ENCODE assay signal across 8 cellular contexts in genomic region chr1:234676103-234676594, GRCh38.
DNase-seq lines count a peak whose midpoint lies in the region; ATAC-seq and TF ChIP-seq lines count a peak whose summit lies in the region.

No MANE protein-coding gene starts in this region.

- in situ Hi-C loops in GM13976 (cut with MboI; ENCODE audit: low sequenced_read_pairs, unreplicated experiment) = no loop called here

- no peak overlapping the region for H3K23ac ChIP-seq in mesenchymal stem cell (ENCODE audit: low read length in 2 of 2)

- H2BK5ac ChIP-seq in mesenchymal stem cell (ENCODE audit: low read depth, low read length, poor library complexity, severe bottlenecking) = no peak overlapping the region

- peaks cover 10% of the 10 kb centered on the region for H3K4me1 Mint-ChIP-seq in activated CD8-positive, alpha-beta T cell treated with anti-CD3 and anti-CD28 coated beads for 36 hours (ENCODE audit: low read depth)
- H3K4me1 Mint-ChIP-seq in endodermal cell = peaks cover 13% of the 10 kb centered on the region

- H3K27me3 ChIP-seq in endodermal cell (ENCODE audit: control insufficient read depth, insufficient read depth, low read length, poor library complexity, severe bottlenecking) (no peaks in the 10 kb centered on the region), mesenchymal stem cell (ENCODE audit: control insufficient read depth in 1 of 2, insufficient read depth in 1 of 2, low read length in 2 of 2) (no peaks in the 10 kb centered on the region)

- H3K9me3 ChIP-seq in endodermal cell (ENCODE audit: control insufficient read depth, low read length) = no peaks in the 10 kb centered on the region
- H3K9me3 ChIP-seq in mesenchymal stem cell (ENCODE audit: control insufficient read depth, low read length) = no peaks in the 10 kb centered on the region

- H2AFZ ChIP-seq in mesenchymal stem cell (ENCODE audit: low read depth, low read length) = peak overlapping the region; percentile 30

- 9 to 28% methylated on average over 8 to 13 of the region's 13 CpGs for WGBS in endodermal cell (ENCODE audit: insufficient coverage in 1 of 2, insufficient read length in 1 of 2), 2 experiments
- WGBS in mesenchymal stem cell = 8% methylated on average over 10 of the region's 13 CpGs

- no peak overlapping the region for H2AK5ac ChIP-seq in mesenchymal stem cell (ENCODE audit: low read length, severe bottlenecking)

- H2BK12ac ChIP-seq in mesenchymal stem cell (ENCODE audit: low read length in 2 of 2) = peak overlapping the region in 1 of 2 experiments; percentile 74

- H3K18ac ChIP-seq in mesenchymal stem cell (ENCODE audit: low read depth in 1 of 2, low read length in 2 of 2) = peak overlapping the region in 1 of 2 experiments; percentile 13

- ATAC-seq in HG02981 (IDR thresholded peaks at IDR 0.05; ENCODE audit: unreplicated experiment) = peak; percentile 61
- peak; percentile 92 for ATAC-seq in activated CD8-positive, alpha-beta T cell treated with anti-CD3 and anti-CD28 coated beads for 36 hours

- H3K4me1 ChIP-seq in endodermal cell (ENCODE audit: control insufficient read depth, insufficient read depth, low read length) (peaks cover 4% of the 10 kb centered on the region), mesenchymal stem cell (ENCODE audit: control insufficient read depth, insufficient read depth, low read depth, low read length) (no peaks in the 10 kb centered on the region)

- no peak overlapping the region for H2BK120ac ChIP-seq in mesenchymal stem cell (ENCODE audit: low read depth, low read length)

- no peak overlapping the region for H4K91ac ChIP-seq in mesenchymal stem cell (ENCODE audit: low read length)

- intact Hi-C loops in activated CD8-positive, alpha-beta T cell treated with anti-CD3 and anti-CD28 coated beads for 36 hours (cut with micrococcal nuclease) = no loop called here

- H3K4me3 ChIP-seq in endodermal cell (ENCODE audit: low read length) (peak overlapping the region; percentile 67), mesenchymal stem cell (ENCODE audit: insufficient read depth in 1 of 2, low read depth in 1 of 2, low read length in 2 of 2) (peak overlapping the region in 1 of 2 experiments; percentile 73)

- TF ChIP-seq CTCF in GM13976 (IDR thresholded peaks at IDR 0.05; ENCODE audit: borderline replicate concordance, control extremely low read depth, extremely low read depth, insufficient read depth, missing control alignments) = no peak
- no peak for TF ChIP-seq CTCF in activated CD8-positive, alpha-beta T cell treated with anti-CD3 and anti-CD28 coated beads for 36 hours (IDR thresholded peaks at IDR 0.05)
- TF ChIP-seq CTCF in endodermal cell (conservative IDR thresholded peaks at IDR 0.05) = no peak

- peak overlapping the region; percentile 71 for H3K27ac Mint-ChIP-seq in activated CD8-positive, alpha-beta T cell treated with anti-CD3 and anti-CD28 coated beads for 36 hours
- H3K27ac Mint-ChIP-seq in endodermal cell = no peak overlapping the region

- no peaks in the 10 kb centered on the region for H3K36me3 ChIP-seq in endodermal cell (ENCODE audit: control insufficient read depth, insufficient read depth, low read length)
- H3K36me3 ChIP-seq in mesenchymal stem cell (ENCODE audit: control insufficient read depth in 1 of 2, insufficient read depth in 2 of 2, low read depth in 1 of 2, low read length in 2 of 2) = no peaks in the 10 kb centered on the region

- H3K27ac ChIP-seq in endodermal cell (ENCODE audit: low read depth, low read length) (no peak overlapping the region), mesenchymal stem cell (ENCODE audit: low read length, poor library complexity, severe bottlenecking) (no peak overlapping the region)

- peak overlapping the region; percentile 40 for H3K4me2 ChIP-seq in mesenchymal stem cell (ENCODE audit: low read length, poor library complexity, severe bottlenecking)

- POLR2A ChIA-PET in activated CD8-positive, alpha-beta T cell treated with anti-CD3 and anti-CD28 coated beads for 36 hours (lab: Charles Lee) = no interaction called here

- H3K9ac ChIP-seq in endodermal cell (ENCODE audit: extremely low read depth, low read length, poor library complexity, severe bottlenecking) (no peak overlapping the region), mesenchymal stem cell (ENCODE audit: low read length) (peak overlapping the region; percentile 81)

- peak overlapping the region; percentile 66 for H4K8ac ChIP-seq in mesenchymal stem cell (ENCODE audit: low read length)

- peak overlapping the region in 1 of 2 experiments; percentile 9 for H3K4ac ChIP-seq in mesenchymal stem cell (ENCODE audit: low read depth in 1 of 2, low read length in 2 of 2)

- no peaks in the 10 kb centered on the region for H3K79me1 ChIP-seq in mesenchymal stem cell (replicated peaks; ENCODE audit: low read length, poor library complexity, severe bottlenecking)

- peak; percentile 68 for DNase-seq in GM13976 (ENCODE audit: low spot score)
- DNase-seq in NCI-H526 treated with DMSO at 0.1 percent for 48 hours (lab: John Stamatoyannopoulos, UW) = peak; percentile 19
- peak; percentile 80 for DNase-seq in activated CD8-positive, alpha-beta T cell treated with anti-CD3 and anti-CD28 coated beads for 36 hours
- peak; percentile 93 for DNase-seq in endodermal cell
- peak; percentile 84 for DNase-seq in mesenchymal stem cell
- peak; percentile 15 for DNase-seq in stimulated activated CD8-positive, alpha-beta memory T cell treated with anti-CD3 and anti-CD28 coated beads, Interleukin-12 subunit alpha, Interleukin-12 subunit beta, amount 100 ng/mL, for 24 hours (ENCODE audit: extremely low read depth)
- DNase-seq in NCI-H1105 (lab: John Stamatoyannopoulos, UW) = no peak

- H3K27me3 Mint-ChIP-seq in activated CD8-positive, alpha-beta T cell treated with anti-CD3 and anti-CD28 coated beads for 36 hours = no peaks in the 10 kb centered on the region
- H3K27me3 Mint-ChIP-seq in endodermal cell (ENCODE audit: insufficient read depth) = peaks cover 11% of the 10 kb centered on the region

- H2BK15ac ChIP-seq in mesenchymal stem cell (ENCODE audit: low read depth, poor library complexity, severe bottlenecking) = no peak overlapping the region

- CTCF ChIA-PET in activated CD8-positive, alpha-beta T cell treated with anti-CD3 and anti-CD28 coated beads for 36 hours (lab: Charles Lee) = no interaction called here

- H3K9me3 Mint-ChIP-seq in activated CD8-positive, alpha-beta T cell treated with anti-CD3 and anti-CD28 coated beads for 36 hours = no peaks in the 10 kb centered on the region
- H3K9me3 Mint-ChIP-seq in endodermal cell = no peaks in the 10 kb centered on the region

- H3K14ac ChIP-seq in mesenchymal stem cell (ENCODE audit: low read length in 2 of 2) = no peak overlapping the region

- peak overlapping the region; percentile 74 for H3K4me3 Mint-ChIP-seq in activated CD8-positive, alpha-beta T cell treated with anti-CD3 and anti-CD28 coated beads for 36 hours
- H3K4me3 Mint-ChIP-seq in endodermal cell = peak overlapping the region; percentile 54

- H3K36me3 Mint-ChIP-seq in activated CD8-positive, alpha-beta T cell treated with anti-CD3 and anti-CD28 coated beads for 36 hours (ENCODE audit: low read depth) = no peaks in the 10 kb centered on the region
- H3K36me3 Mint-ChIP-seq in endodermal cell (ENCODE audit: low read depth) = no peaks in the 10 kb centered on the region
